8 cellular contexts compared by ENCODE assay signal in genomic region chr5:136212252-136212721, GRCh38.
DNase-seq lines count a peak whose midpoint lies in the region; ATAC-seq and TF ChIP-seq lines count a peak whose summit lies in the region.

No MANE protein-coding gene starts in this region.

- no peaks in the 10 kb centered on the region for H3K27me3 ChIP-seq in OCI-LY1 (ENCODE audit: insufficient read depth, low read length)

- H3K4me2 ChIP-seq in OCI-LY1 (ENCODE audit: low read length) = no peak overlapping the region

- H3K9ac ChIP-seq in OCI-LY1 (ENCODE audit: low read length) = no peak overlapping the region

- no peaks in the 10 kb centered on the region for H3K79me2 ChIP-seq in OCI-LY1 (ENCODE audit: insufficient read depth, low read length)

- TF ChIP-seq CTCF in HFF-Myc (IDR thresholded peaks at IDR 0.05; ENCODE audit: low read depth, low read length, missing control alignments) = peak; percentile 96
- peak; percentile 97 for TF ChIP-seq CTCF in OCI-LY1 (IDR thresholded peaks at IDR 0.05; ENCODE audit: low read length)

- no peak for ATAC-seq in GM21717 (IDR thresholded peaks at IDR 0.05; ENCODE audit: unreplicated experiment)

- no peaks in the 10 kb centered on the region for H3K4me1 ChIP-seq in OCI-LY1 (ENCODE audit: insufficient read depth, low read length, severe bottlenecking)

- no peak overlapping the region for H3K4me3 ChIP-seq in HFF-Myc (replicated peaks; ENCODE audit: low read depth, low read length)
- H3K4me3 ChIP-seq in OCI-LY1 (ENCODE audit: low read depth, low read length, poor library complexity, severe bottlenecking) = no peak overlapping the region

- H3K27ac ChIP-seq in OCI-LY1 (ENCODE audit: low read depth, low read length, poor library complexity, severe bottlenecking) = no peak overlapping the region

- no peaks in the 10 kb centered on the region for H4K20me1 ChIP-seq in OCI-LY1 (ENCODE audit: insufficient read depth, low read length)

- peak; percentile 73 for DNase-seq in DMS 273 (lab: John Stamatoyannopoulos, UW; ENCODE audit: unreplicated experiment)
- no peak for DNase-seq in DMS 273 treated with DMSO at 0.1 percent for 48 hours (lab: John Stamatoyannopoulos, UW)
- peak; percentile 19 for DNase-seq in HFF-Myc (ENCODE audit: extremely low read depth, low read depth)
- DNase-seq in activated effector memory CD4-positive, alpha-beta T cell treated with Interleukin-2 at 50 U/mL for 16 hours = peak; percentile 12
- DNase-seq in glomerular visceral epithelial cell (ENCODE audit: extremely low spot score) = peak; percentile 56
- peak; percentile 72 for DNase-seq in retina

- H3K9me2 ChIP-seq in OCI-LY1 (ENCODE audit: low read depth, low read length) = no peaks in the 10 kb centered on the region

- no peaks in the 10 kb centered on the region for H3K36me3 ChIP-seq in OCI-LY1 (ENCODE audit: insufficient read depth, low read length)

- H2AFZ ChIP-seq in OCI-LY1 (ENCODE audit: low read length) = no peak overlapping the region

- no peaks in the 10 kb centered on the region for H3F3A ChIP-seq in OCI-LY1 (ENCODE audit: insufficient read depth, low read length)

- no peaks in the 10 kb centered on the region for H3K9me3 ChIP-seq in OCI-LY1 (ENCODE audit: low read length)
